In the genomic region with DNA sequence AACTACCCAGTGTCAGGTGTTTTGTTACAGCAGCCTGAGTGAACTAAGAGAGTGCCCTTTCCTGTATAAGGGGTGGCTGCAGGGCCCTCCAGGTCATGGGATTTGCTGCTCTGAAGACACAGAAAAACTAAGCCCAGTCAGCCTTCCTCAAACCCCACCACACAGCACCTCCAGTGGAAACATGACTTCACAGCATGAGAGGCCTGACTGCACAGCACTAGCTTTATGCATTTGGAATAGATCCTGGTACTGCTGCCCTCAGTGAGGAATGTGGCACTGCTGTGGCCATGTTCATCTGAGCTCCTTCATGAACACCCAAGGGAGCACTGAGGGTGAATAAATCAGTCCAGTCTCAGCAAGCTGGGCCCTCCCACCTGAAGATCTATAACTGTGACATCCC, we compare ENCODE assay signal across 12 cellular contexts.
A peak's percentile ranks its signal among the peaks of the same experiment; 100 is the strongest.
DNase-seq lines count a peak whose midpoint lies in the region; ATAC-seq and TF ChIP-seq lines count a peak whose summit lies in the region.
"Had no signal": no experiment of that assay in that cellular context is flagged by ENCODE, and none has a peak within 500 bp of the region (broad histone marks: within the 10 kb centered on the region; RNA-seq: fewer than 3 reads in every experiment).

No MANE protein-coding gene starts in this region.

- no peaks in the 10 kb centered on the region for H3K9me3 ChIP-seq in transverse colon

- ATAC-seq in activated CD8-positive, alpha-beta T cell treated with anti-CD3 and anti-CD28 coated beads, Interleukin-2, amount 10 ng/mL, durations not matched to agents 7 days and 5 days = no peak
- no peak for ATAC-seq in activated CD8-positive, alpha-beta T cell treated with anti-CD3 and anti-CD28 coated beads for 36 hours
- no peak for ATAC-seq in GM18511 (IDR thresholded peaks at IDR 0.05; ENCODE audit: unreplicated experiment)

- H3K27me3 Mint-ChIP-seq in activated CD8-positive, alpha-beta T cell treated with anti-CD3 and anti-CD28 coated beads, Interleukin-2, amount 10 ng/mL, durations not matched to agents 7 days and 5 days (ENCODE audit: low read depth) = no peaks in the 10 kb centered on the region
- peaks cover 6% of the 10 kb centered on the region for H3K27me3 Mint-ChIP-seq in activated CD8-positive, alpha-beta T cell treated with anti-CD3 and anti-CD28 coated beads for 36 hours
- peaks cover 4% of the 10 kb centered on the region for H3K27me3 Mint-ChIP-seq in type B pancreatic cell

- no peaks in the 10 kb centered on the region for H3K36me3 Mint-ChIP-seq in activated CD8-positive, alpha-beta T cell treated with anti-CD3 and anti-CD28 coated beads, Interleukin-2, amount 10 ng/mL, durations not matched to agents 7 days and 5 days (ENCODE audit: low read depth)
- H3K36me3 Mint-ChIP-seq in activated CD8-positive, alpha-beta T cell treated with anti-CD3 and anti-CD28 coated beads for 36 hours (ENCODE audit: low read depth) = no peaks in the 10 kb centered on the region
- no peaks in the 10 kb centered on the region for H3K36me3 Mint-ChIP-seq in type B pancreatic cell
- H3K36me3 Mint-ChIP-seq: brain had no signal

- no peak for TF ChIP-seq CTCF in activated CD8-positive, alpha-beta T cell treated with anti-CD3 and anti-CD28 coated beads for 36 hours (IDR thresholded peaks at IDR 0.05)
- TF ChIP-seq CTCF in type B pancreatic cell (conservative IDR thresholded peaks at IDR 0.05) (peak; percentile 30), transverse colon (IDR thresholded peaks at IDR 0.05) (no peak)

- no peaks in the 10 kb centered on the region for H3K36me3 ChIP-seq in transverse colon

- POLR2A ChIA-PET in activated CD8-positive, alpha-beta T cell treated with anti-CD3 and anti-CD28 coated beads, Interleukin-2, amount 10 ng/mL, durations not matched to agents 7 days and 5 days (lab: Charles Lee) = no interaction called here
- POLR2A ChIA-PET in activated CD8-positive, alpha-beta T cell treated with anti-CD3 and anti-CD28 coated beads for 36 hours (lab: Charles Lee) = no interaction called here

- no peak for TF ChIP-seq POLR2A in transverse colon (IDR thresholded peaks at IDR 0.05)

- TF ChIP-seq EP300 in transverse colon (IDR thresholded peaks at IDR 0.05; ENCODE audit: low read depth) = no peak

- in situ Hi-C loops in transverse colon (cut with MboI; ENCODE audit: low pct_ligation_motif_present in 1 of 4, low pct_unique_long_range_greater_than_20kb in 1 of 4, low sequenced_read_pairs in 3 of 4) = no loop called here

- H3K4me1 Mint-ChIP-seq in activated CD8-positive, alpha-beta T cell treated with anti-CD3 and anti-CD28 coated beads, Interleukin-2, amount 10 ng/mL, durations not matched to agents 7 days and 5 days (ENCODE audit: low read depth) = no peaks in the 10 kb centered on the region
- H3K4me1 Mint-ChIP-seq in activated CD8-positive, alpha-beta T cell treated with anti-CD3 and anti-CD28 coated beads for 36 hours (ENCODE audit: low read depth) = no peaks in the 10 kb centered on the region
- H3K4me1 Mint-ChIP-seq in type B pancreatic cell (ENCODE audit: unreplicated experiment) = no peaks in the 10 kb centered on the region
- H3K4me1 Mint-ChIP-seq: brain had no signal

- H3K4me3 ChIP-seq in transverse colon = no peak overlapping the region

- no peak overlapping the region for H3K27ac Mint-ChIP-seq in activated CD8-positive, alpha-beta T cell treated with anti-CD3 and anti-CD28 coated beads, Interleukin-2, amount 10 ng/mL, durations not matched to agents 7 days and 5 days
- no peak overlapping the region for H3K27ac Mint-ChIP-seq in activated CD8-positive, alpha-beta T cell treated with anti-CD3 and anti-CD28 coated beads for 36 hours
- H3K27ac Mint-ChIP-seq in type B pancreatic cell = no peak overlapping the region
- H3K27ac Mint-ChIP-seq: activated T-helper 1 cell treated with anti-CD3 and anti-CD28 coated beads, Interleukin-12 subunit alpha, Interleukin-12 subunit beta, Interleukin-2, Interleukin-4 antibody, amounts not matched to agents 30 ng/mL and 10 ng/mL and 1 ng/mL, durations not matched to agents 14 hours and 24 hours and 36 hours; brain had no signal

- intact Hi-C loops in activated CD8-positive, alpha-beta T cell treated with anti-CD3 and anti-CD28 coated beads for 36 hours (cut with micrococcal nuclease) = no loop called here
- intact Hi-C loops in transverse colon (cut with DNase I; ENCODE audit: low total_unique reads) = no loop called here

- CTCF ChIA-PET in activated CD8-positive, alpha-beta T cell treated with anti-CD3 and anti-CD28 coated beads, Interleukin-2, amount 10 ng/mL, durations not matched to agents 7 days and 5 days (lab: Charles Lee) = no interaction called here
- CTCF ChIA-PET in activated CD8-positive, alpha-beta T cell treated with anti-CD3 and anti-CD28 coated beads for 36 hours (lab: Charles Lee) = no interaction called here

- H3K27ac ChIP-seq in transverse colon = no peak overlapping the region

- no peaks in the 10 kb centered on the region for H3K27me3 ChIP-seq in transverse colon

- H3K4me3 Mint-ChIP-seq in activated CD8-positive, alpha-beta T cell treated with anti-CD3 and anti-CD28 coated beads, Interleukin-2, amount 10 ng/mL, durations not matched to agents 7 days and 5 days = no peak overlapping the region
- H3K4me3 Mint-ChIP-seq in activated CD8-positive, alpha-beta T cell treated with anti-CD3 and anti-CD28 coated beads for 36 hours = no peak overlapping the region
- H3K4me3 Mint-ChIP-seq in type B pancreatic cell = no peak overlapping the region
- H3K4me3 Mint-ChIP-seq: activated T-helper 1 cell treated with anti-CD3 and anti-CD28 coated beads, Interleukin-12 subunit alpha, Interleukin-12 subunit beta, Interleukin-2, Interleukin-4 antibody, amounts not matched to agents 30 ng/mL and 10 ng/mL and 1 ng/mL, durations not matched to agents 14 hours and 24 hours and 36 hours; brain had no signal

- no peaks in the 10 kb centered on the region for H3K9me3 Mint-ChIP-seq in activated CD8-positive, alpha-beta T cell treated with anti-CD3 and anti-CD28 coated beads, Interleukin-2, amount 10 ng/mL, durations not matched to agents 7 days and 5 days (ENCODE audit: insufficient read depth)
- no peaks in the 10 kb centered on the region for H3K9me3 Mint-ChIP-seq in activated CD8-positive, alpha-beta T cell treated with anti-CD3 and anti-CD28 coated beads for 36 hours
- no peaks in the 10 kb centered on the region for H3K9me3 Mint-ChIP-seq in type B pancreatic cell
- H3K9me3 Mint-ChIP-seq: activated T-helper 1 cell treated with anti-CD3 and anti-CD28 coated beads, Interleukin-12 subunit alpha, Interleukin-12 subunit beta, Interleukin-2, Interleukin-4 antibody, amounts not matched to agents 30 ng/mL and 10 ng/mL and 1 ng/mL, durations not matched to agents 14 hours and 24 hours and 36 hours had no signal

- peaks cover 0 to 12% (median 3%) of the 10 kb centered on the region in 4 donors for H3K4me1 ChIP-seq in transverse colon

- DNase-seq in activated CD8-positive, alpha-beta T cell treated with anti-CD3 and anti-CD28 coated beads, Interleukin-2, amount 10 ng/mL, durations not matched to agents 7 days and 5 days = peak; percentile 18
- no peak for DNase-seq in activated CD8-positive, alpha-beta T cell treated with anti-CD3 and anti-CD28 coated beads for 36 hours
- DNase-seq in NCI-H69 (lab: John Stamatoyannopoulos, UW) (peak; percentile 5), fibroblast of gingiva (ENCODE audit: low read depth) (peak; percentile 36), type B pancreatic cell (ENCODE audit: extremely low spot score, unreplicated experiment) (no peak), cerebellum (ENCODE audit: low spot score) (no peak), transverse colon (no peak)
- DNase-seq: NCI-H1092, SIG-M5 had no signal

Comparison
In these comparisons a context has a peak if more than half of its experiments do, and no peak if none do; other contexts are left out.
1. DNase-seq: peak in activated CD8-positive, alpha-beta T cell treated with anti-CD3 and anti-CD28 coated beads, Interleukin-2, amount 10 ng/mL, durations not matched to agents 7 days and 5 days (single experiment), NCI-H69 (single experiment) and fibroblast of gingiva (single experiment); none in activated CD8-positive, alpha-beta T cell treated with anti-CD3 and anti-CD28 coated beads for 36 hours (single experiment), type B pancreatic cell (single experiment), cerebellum (single experiment) and transverse colon (single experiment).